ENCODE assay signal across 13 cellular contexts in the genomic region with DNA sequence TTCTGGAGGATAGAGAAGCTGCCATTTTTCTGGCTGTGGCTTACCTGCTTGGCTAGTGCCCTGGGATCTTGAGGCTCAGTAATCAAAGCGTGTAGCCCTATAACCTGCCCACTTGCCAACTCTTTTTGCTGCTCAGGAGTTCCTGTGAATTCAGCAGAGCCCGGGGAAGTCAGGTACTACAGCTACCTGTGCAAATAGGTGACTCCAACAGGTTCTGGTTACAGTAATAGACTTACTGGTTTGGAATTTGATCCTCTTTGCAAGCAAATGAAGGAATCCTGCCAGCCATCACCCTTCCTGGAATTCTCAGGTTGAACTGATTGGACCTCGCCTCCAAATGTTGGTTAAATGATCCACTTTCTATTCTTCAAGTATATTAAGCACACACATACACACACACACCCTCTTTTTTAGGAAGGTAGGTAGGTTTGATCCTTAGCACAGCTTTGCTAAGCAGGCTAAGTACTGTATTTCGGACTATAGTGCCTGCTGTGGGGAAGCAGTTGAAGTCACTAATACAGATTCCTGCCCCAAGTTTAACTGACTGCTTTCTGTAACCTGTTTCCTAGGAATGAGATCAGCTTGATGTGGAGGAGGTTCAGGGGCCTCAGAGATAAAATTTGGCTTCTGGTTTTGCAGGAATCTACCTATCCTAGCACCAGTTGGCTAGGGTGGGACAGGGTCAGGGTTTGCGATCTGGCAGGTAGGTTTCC. TPM values are rescaled to one million over a fixed set of nuclear protein-coding genes. Genes with fewer than 3 reads are reported as not detected.
DNase-seq lines count a peak whose midpoint lies in the region; ATAC-seq and TF ChIP-seq lines count a peak whose summit lies in the region.
"Had no signal": no experiment of that assay in that cellular context is flagged by ENCODE, and none has a peak within 500 bp of the region (broad histone marks: within the 10 kb centered on the region; RNA-seq: fewer than 3 reads in every experiment).

No MANE protein-coding gene starts in this region.

- no peaks in the 10 kb centered on the region for H3K9me3 ChIP-seq in GM23248 (ENCODE audit: low read depth)
- H3K9me3 ChIP-seq: gastroesophageal sphincter, sigmoid colon had no signal

- H3K9ac ChIP-seq in GM23248 = peak overlapping the region; percentile 99

- H3K27me3 ChIP-seq in GM23248 (replicated peaks; ENCODE audit: insufficient read depth) = no peaks in the 10 kb centered on the region
- H3K27me3 ChIP-seq: brain microvascular endothelial cell, gastroesophageal sphincter, sigmoid colon had no signal

- 99% methylated on average over 5 of the region's 5 CpGs for WGBS in GM23248 (ENCODE audit: low coverage in 1 of 2, low lambda C conversion rate in 2 of 2, missing lambda C conversion rate in 2 of 2), 2 experiments

- H3K4me1 ChIP-seq in GM23248 (ENCODE audit: insufficient read depth) = peaks cover 9% of the 10 kb centered on the region

- H3K27ac ChIP-seq in C4-2B = peak overlapping the region; percentile 93
- H3K27ac ChIP-seq in GM23248 = no peak overlapping the region
- peak overlapping the region; percentile 96 for H3K27ac ChIP-seq in VCaP
- H3K27ac ChIP-seq: brain microvascular endothelial cell, gastroesophageal sphincter, sigmoid colon, WERI-Rb-1 had no signal

- DNase-seq in GM23248 (no peak), mesothelial cell of epicardium (ENCODE audit: low spot score in 2 of 2, unreplicated experiment in 2 of 2) (no peak)
- DNase-seq: brain microvascular endothelial cell, NCI-H1048, sigmoid colon, WERI-Rb-1 had no signal

- no peak overlapping the region for H3K4me2 ChIP-seq in GM23248 (ENCODE audit: unreplicated experiment)

- H3K4me3 ChIP-seq in GM23248 = no peak overlapping the region
- H3K4me3 ChIP-seq: gastroesophageal sphincter, sigmoid colon had no signal

- H3F3A ChIP-seq in GM23248 (ENCODE audit: insufficient read depth) = no peaks in the 10 kb centered on the region

- no peak overlapping the region for H2AFZ ChIP-seq in GM23248

- no peaks in the 10 kb centered on the region for H3K27me3 Mint-ChIP-seq in mesothelial cell of epicardium (ENCODE audit: low read depth)

- H3K36me3 Mint-ChIP-seq in mesothelial cell of epicardium = peaks cover 2% of the 10 kb centered on the region

- H4K20me1 ChIP-seq in GM23248 (ENCODE audit: insufficient read depth) = no peaks in the 10 kb centered on the region

- in situ Hi-C loops in GM23248 (cut with MboI) = loop anchor here (5.0 kb wide), 1 partner anchor 182 kb away; no protein-coding TSS in a partner anchor

- H3K9me2 ChIP-seq in GM23248 (ENCODE audit: insufficient read depth) = no peaks in the 10 kb centered on the region

- ATAC-seq in HG03175 (IDR thresholded peaks at IDR 0.05; ENCODE audit: unreplicated experiment) = no peak
- no peak for ATAC-seq in GM21786 (IDR thresholded peaks at IDR 0.05; ENCODE audit: unreplicated experiment)
- ATAC-seq in GM21360 (IDR thresholded peaks at IDR 0.05; ENCODE audit: unreplicated experiment) = no peak
- ATAC-seq: gastroesophageal sphincter, HCT116 had no signal

- peaks cover 22% of the 10 kb centered on the region for H3K4me1 Mint-ChIP-seq in mesothelial cell of epicardium

- H3K27ac Mint-ChIP-seq in mesothelial cell of epicardium = no peak overlapping the region

- TF ChIP-seq CTCF in C4-2B (conservative IDR thresholded peaks at IDR 0.05) (no peak), VCaP (conservative IDR thresholded peaks at IDR 0.05) (no peak), mesothelial cell of epicardium (IDR thresholded peaks at IDR 0.05; ENCODE audit: unreplicated experiment) (no peak)

- H3K36me3 ChIP-seq in GM23248 (ENCODE audit: low read depth) = no peaks in the 10 kb centered on the region
- H3K36me3 ChIP-seq: brain microvascular endothelial cell, sigmoid colon had no signal

- peak overlapping the region; percentile 98 for H3K4me3 Mint-ChIP-seq in mesothelial cell of epicardium

- H3K79me2 ChIP-seq in GM23248 (ENCODE audit: insufficient read depth) = peaks cover 24% of the 10 kb centered on the region

- no peaks in the 10 kb centered on the region for H3K9me3 Mint-ChIP-seq in mesothelial cell of epicardium

RNA-seq across cellular contexts. Expression of gene PPCDC, which starts 2.3 kb away (rescaled TPM):
- total RNA-seq in GM23248 (2014; rRNA removed; shearing (Covaris generic)) = 11.3 and 20.0 TPM in 2 replicates
- 9.0 and 11.0 TPM in 2 replicates for polyA plus RNA-seq in GM23248 (2016; fragmentation: Nextera tagmentation; extraction: Ambion mirVana)
- total RNA-seq in mesothelial cell of epicardium = 16.0 to 18.4 TPM (median 17.2 TPM) in 3 replicates

RNA-seq across cellular contexts. Expression of gene SCAMP5, which starts 30.3 kb away (rescaled TPM):
- 1.0 and 4.0 TPM in 2 replicates for total RNA-seq in GM23248 (2014; rRNA removed; shearing (Covaris generic))
- 0.23 TPM in 1 of 2 replicates, not detected in the other for polyA plus RNA-seq in GM23248 (2016; fragmentation: Nextera tagmentation; extraction: Ambion mirVana)
- 23.5 to 30.5 TPM (median 28.4 TPM) in 3 replicates for total RNA-seq in mesothelial cell of epicardium
